Comparison of ENCODE assay signal across 1 cellular context in the genomic region with DNA sequence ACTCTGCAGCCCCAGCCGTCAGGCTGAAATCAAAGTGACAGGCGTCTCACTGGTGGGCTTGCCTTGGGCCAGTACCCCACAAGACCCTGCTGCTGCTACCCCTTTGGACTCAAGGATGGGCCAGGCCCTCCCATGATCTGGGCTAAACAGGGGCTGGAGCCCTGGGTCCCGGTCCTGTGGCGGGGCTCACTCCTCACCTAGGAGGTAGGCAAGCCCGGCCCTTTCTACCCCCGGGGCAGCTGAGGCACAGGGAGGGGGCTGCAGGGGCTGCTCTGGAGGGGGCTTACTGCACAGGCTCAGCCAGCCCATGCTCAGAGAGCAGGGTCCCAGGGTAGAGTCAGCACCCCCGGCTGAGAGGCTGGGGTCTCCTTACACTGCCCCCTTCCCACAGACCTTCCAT.
TF ChIP-seq lines count a peak whose summit lies in the region.

No MANE protein-coding gene starts in this region.

TF ChIP-seq in HepG2, 621 proteins besides CTCF, POLR2A, EP300 and RAD21:
- TF ChIP-seq ZNF570 (CRISPR knock-in tag; IDR thresholded peaks at IDR 0.05; ENCODE audit: borderline replicate concordance), result no peak
- peak; percentile 19 for TF ChIP-seq AGO2 (optimal IDR thresholded peaks at IDR 0.05; ENCODE audit: low read depth, low read length)
- peak; percentile 37; the same call in 1 of the 2 replicates for TF ChIP-seq POLR2G (IDR thresholded peaks at IDR 0.05; ENCODE audit: low read depth, low read length)
